Comparison of ENCODE assay signal across 20 cellular contexts in genomic region chr6:158962371-158962770, GRCh38.
"Had no signal": no experiment of that assay in that cellular context is flagged by ENCODE, and none has a peak within 500 bp of the region (broad histone marks: within the 10 kb centered on the region; RNA-seq: fewer than 3 reads in every experiment).

No MANE protein-coding gene starts in this region.

- FAIRE-seq: bronchial epithelial cell, small intestine, TTC549 had no signal

- H3K9me3 ChIP-seq: mucosa of descending colon, right lobe of liver, upper lobe of left lung, vagina had no signal

- H3K4me1 ChIP-seq: heart right ventricle, left ventricle myocardium inferior, upper lobe of left lung, vagina had no signal

- H3K4me3 ChIP-seq: heart right ventricle, left ventricle myocardium inferior, lung, mucosa of descending colon, right lobe of liver, upper lobe of left lung, vagina had no signal

- H3K27me3 ChIP-seq: heart right ventricle, right lobe of liver, upper lobe of left lung, vagina had no signal

- DNase-seq: activated CD4-positive, alpha-beta T cell treated with anti-CD3 and anti-CD28 coated beads for 4 hours; activated CD4-positive, alpha-beta T cell treated with anti-CD3 and anti-CD28 coated beads, Interleukin-2, amount 50 U/mL, for 4 hours; activated naive CD4-positive, alpha-beta T cell; activated T-cell treated with anti-CD3 and anti-CD28 coated beads for 4 hours; activated T-cell treated with anti-CD3 and anti-CD28 coated beads, Interleukin-2, amount 50 U/mL, for 72 hours; anterior cingulate cortex; foreskin melanocyte; heart right ventricle; left ventricle myocardium inferior; mucosa of descending colon; right lobe of liver; small intestine; stimulated activated CD4-positive, alpha-beta T cell treated with anti-CD3 and anti-CD28 coated beads, Interleukin-4, amount 100 ng/mL, for 24 hours; substantia nigra; upper lobe of left lung had no signal

- H3K36me3 ChIP-seq: left ventricle myocardium inferior, right lobe of liver, upper lobe of left lung, vagina had no signal

- H3K27ac ChIP-seq: heart right ventricle, left ventricle myocardium inferior, right lobe of liver, upper lobe of left lung, vagina, VCaP had no signal
